ENCODE assay signal across 1 cellular context in genomic region chr9:80649496-80649895, GRCh38.
TF ChIP-seq lines count a peak whose summit lies in the region.

No MANE protein-coding gene starts in this region.

TF ChIP-seq in IMR-90, 13 proteins besides CTCF, POLR2A, EP300 and RAD21 (continued from another document):
- TF ChIP-seq, protein P1, sequence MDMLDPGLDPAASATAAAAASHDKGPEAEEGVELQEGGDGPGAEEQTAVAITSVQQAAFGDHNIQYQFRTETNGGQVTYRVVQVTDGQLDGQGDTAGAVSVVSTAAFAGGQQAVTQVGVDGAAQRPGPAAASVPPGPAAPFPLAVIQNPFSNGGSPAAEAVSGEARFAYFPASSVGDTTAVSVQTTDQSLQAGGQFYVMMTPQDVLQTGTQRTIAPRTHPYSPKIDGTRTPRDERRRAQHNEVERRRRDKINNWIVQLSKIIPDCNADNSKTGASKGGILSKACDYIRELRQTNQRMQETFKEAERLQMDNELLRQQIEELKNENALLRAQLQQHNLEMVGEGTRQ (IDR thresholded peaks at IDR 0.05; ENCODE audit: low read depth, low read length): no peak
- TF ChIP-seq RFX5 (IDR thresholded peaks at IDR 0.05; ENCODE audit: low read depth, low read length) (no peak), MAFK (IDR thresholded peaks at IDR 0.05; ENCODE audit: low read depth, low read length) (no peak), CEBPB (IDR thresholded peaks at IDR 0.05; ENCODE audit: low read depth, low read length) (no peak), MXI1 (IDR thresholded peaks at IDR 0.05; ENCODE audit: borderline replicate concordance, low read depth, low read length) (no peak), CHD1 (IDR thresholded peaks at IDR 0.05; ENCODE audit: low read depth, low read length) (no peak)
